24 cellular contexts compared by ENCODE assay signal in genomic region chr7:1727079-1727478, GRCh38. TPM values are rescaled to one million over a fixed set of nuclear protein-coding genes. Genes with fewer than 3 reads are reported as not detected.
"Had no signal": no experiment of that assay in that cellular context is flagged by ENCODE, and none has a peak within 500 bp of the region (broad histone marks: within the 10 kb centered on the region; RNA-seq: fewer than 3 reads in every experiment).

No MANE protein-coding gene starts in this region.

- H3K79me2 ChIP-seq: parathyroid adenoma had no signal

- DNase-seq: naive thymus-derived CD4-positive, alpha-beta T cell; natural killer cell; occipital lobe; ovary; psoas muscle; spleen; stimulated activated CD4-positive, alpha-beta T cell treated with anti-CD3 and anti-CD28 coated beads, Interleukin-12 subunit alpha, Interleukin-12 subunit beta, amount 100 ng/mL, for 4 hours; stimulated activated CD4-positive, alpha-beta T cell treated with anti-CD3 and anti-CD28 coated beads, Interleukin-1b, Interleukin-23, amount 100 ng/mL, for 48 hours; stimulated activated CD4-positive, alpha-beta T cell treated with anti-CD3 and anti-CD28 coated beads, Interleukin-4, amount 100 ng/mL, for 1 hour; stimulated activated naive B cell treated with anti-CD40 and anti-IgM and Interleukin-4, amounts not matched to agents 10 μg/mL and 1 μg/mL and 100 μg/mL, for 72 hours; stimulated activated naive CD4-positive, alpha-beta T cell treated with Interleukin-2 at 50 U/mL for 16 hours; stomach; thyroid gland; trophoblast cell; upper lobe of left lung had no signal

- H2AFZ ChIP-seq: neural progenitor cell, parathyroid adenoma had no signal

- H3K4me3 ChIP-seq: neural progenitor cell, ovary, psoas muscle, skin epidermis, smooth muscle cell, spleen, stomach, thoracic aorta, thyroid gland, tibial nerve, upper lobe of left lung, vagina had no signal

- ATAC-seq: naive thymus-derived CD4-positive, alpha-beta T cell; natural killer cell; sciatic nerve; stimulated activated effector memory CD8-positive, alpha-beta T cell treated with anti-CD3 and anti-CD28 coated beads, Interleukin-12 subunit alpha, Interleukin-12 subunit beta, amount 100 ng/mL, for 72 hours; stimulated activated naive B cell treated with anti-CD40 and anti-IgM and Interleukin-4, amounts not matched to agents 10 μg/mL and 1 μg/mL and 100 μg/mL, for 72 hours had no signal

- H3K27me3 ChIP-seq: neural progenitor cell, ovary, thyroid gland, upper lobe of left lung, vagina had no signal

- H3K36me3 ChIP-seq: neural progenitor cell, ovary, stomach, thoracic aorta, thyroid gland, upper lobe of left lung, vagina had no signal

- H3K4me2 ChIP-seq: neural progenitor cell, smooth muscle cell had no signal

- H3K9me3 ChIP-seq: thyroid gland had no signal

- H3K4me1 ChIP-seq: parathyroid adenoma, spleen, tibial nerve, upper lobe of left lung, vagina had no signal

- H3K9ac ChIP-seq: neural progenitor cell, parathyroid adenoma had no signal

- H3K27ac ChIP-seq: neural progenitor cell, ovary, parathyroid adenoma, psoas muscle, skin epidermis, spleen, stomach, thoracic aorta, thyroid gland, tibial nerve, upper lobe of left lung, vagina had no signal

RNA-seq across cellular contexts. Expression of gene ELFN1, which starts 57.0 kb away (rescaled TPM):
- polyA plus RNA-seq: naive thymus-derived CD4-positive, alpha-beta T cell had no signal
